Comparison of ENCODE assay signal across 25 cellular contexts in the genomic region with DNA sequence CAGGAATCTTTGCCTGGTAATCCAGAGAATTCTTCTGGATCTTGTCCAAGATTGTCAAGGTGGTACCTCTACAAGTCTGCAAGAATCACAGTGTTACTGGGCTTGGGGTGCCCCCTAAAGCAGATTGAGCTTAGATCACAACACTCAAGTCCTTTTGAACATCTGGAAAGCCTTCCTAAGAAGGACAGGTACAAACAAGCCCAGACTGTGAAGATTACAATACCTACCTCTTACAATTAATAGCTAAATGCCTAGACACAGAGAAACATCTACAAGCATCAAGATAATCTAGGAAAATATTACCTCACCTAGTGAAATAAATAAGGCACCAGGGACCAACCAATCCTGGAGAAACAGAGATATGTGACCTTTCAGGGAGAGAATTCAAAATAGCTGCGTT. TPM values are rescaled to one million over a fixed set of nuclear protein-coding genes. Genes with fewer than 3 reads are reported as not detected.
"Had no signal": no experiment of that assay in that cellular context is flagged by ENCODE, and none has a peak within 500 bp of the region (broad histone marks: within the 10 kb centered on the region; RNA-seq: fewer than 3 reads in every experiment).

No MANE protein-coding gene starts in this region.

- H3K9me3 ChIP-seq: Peyer's patch, SJCRH30 had no signal

- ATAC-seq: activated CD8-positive, alpha-beta T cell treated with anti-CD3 and anti-CD28 coated beads, Interleukin-2, amount 10 ng/mL, durations not matched to agents 7 days and 5 days; WTC11 had no signal

- H3K4me1 ChIP-seq: Peyer's patch, SJCRH30 had no signal

- H3K27me3 ChIP-seq: Peyer's patch had no signal

- H3K27me3 Mint-ChIP-seq: activated naive CD4-positive, alpha-beta T cell treated with anti-CD3 and anti-CD28 coated beads, Interleukin-2, amount 50 U/mL, for 24 hours had no signal

- H3K27ac ChIP-seq: Peyer's patch, RWPE1, SJCRH30 had no signal

- H3K4me1 Mint-ChIP-seq: activated naive CD4-positive, alpha-beta T cell treated with anti-CD3 and anti-CD28 coated beads, Interleukin-2, amount 50 U/mL, for 24 hours; WTC11 had no signal

- H3K27ac Mint-ChIP-seq: activated CD8-positive, alpha-beta T cell treated with anti-CD3 and anti-CD28 coated beads, Interleukin-2, amount 10 ng/mL, durations not matched to agents 7 days and 5 days; activated naive CD4-positive, alpha-beta T cell treated with anti-CD3 and anti-CD28 coated beads, Interleukin-2, amount 50 U/mL, for 24 hours; activated T-cell treated with anti-CD3 and anti-CD28 coated beads, Interleukin-2, amount 50 U/mL, for 24 hours; activated T-helper 1 cell treated with anti-CD3 and anti-CD28 coated beads, Interleukin-12 subunit alpha, Interleukin-12 subunit beta, Interleukin-2, Interleukin-4 antibody, amounts not matched to agents 30 ng/mL and 10 ng/mL and 1 ng/mL, durations not matched to agents 14 hours and 24 hours and 36 hours; WTC11 had no signal

- H3K36me3 ChIP-seq: Peyer's patch, SJCRH30 had no signal

- H3K36me3 Mint-ChIP-seq: WTC11 had no signal

- H3K4me3 ChIP-seq: Peyer's patch, SJCRH30 had no signal

- H3K9me3 Mint-ChIP-seq: activated naive CD4-positive, alpha-beta T cell treated with anti-CD3 and anti-CD28 coated beads, Interleukin-2, amount 50 U/mL, for 24 hours; activated T-cell treated with anti-CD3 and anti-CD28 coated beads, Interleukin-2, amount 50 U/mL, for 24 hours had no signal

- H3K4me3 Mint-ChIP-seq: activated CD8-positive, alpha-beta T cell treated with anti-CD3 and anti-CD28 coated beads, Interleukin-2, amount 10 ng/mL, durations not matched to agents 7 days and 5 days; activated naive CD4-positive, alpha-beta T cell treated with anti-CD3 and anti-CD28 coated beads, Interleukin-2, amount 50 U/mL, for 24 hours; activated T-cell treated with anti-CD3 and anti-CD28 coated beads, Interleukin-2, amount 50 U/mL, for 24 hours; activated T-helper 1 cell treated with anti-CD3 and anti-CD28 coated beads, Interleukin-12 subunit alpha, Interleukin-12 subunit beta, Interleukin-2, Interleukin-4 antibody, amounts not matched to agents 30 ng/mL and 10 ng/mL and 1 ng/mL, durations not matched to agents 14 hours and 24 hours and 36 hours; WTC11 had no signal

- DNase-seq: activated CD4-positive, alpha-beta T cell treated with anti-CD3 and anti-CD28 coated beads for 48 hours; activated CD4-positive, alpha-beta T cell treated with anti-CD3 and anti-CD28 coated beads, Interleukin-2, amount 50 U/mL, for 4 hours; activated CD4-positive, CD25-positive, alpha-beta regulatory T cell treated with anti-CD3 and anti-CD28 coated beads, Interleukin-2, amount 50 U/mL, for 72 hours; activated CD8-positive, alpha-beta T cell treated with anti-CD3 and anti-CD28 coated beads, Interleukin-2, amount 10 ng/mL, durations not matched to agents 7 days and 5 days; activated effector memory CD4-positive, alpha-beta T cell treated with Interleukin-2 at 50 U/mL for 16 hours; activated naive CD4-positive, alpha-beta T cell; activated T-cell treated with anti-CD3 and anti-CD28 coated beads, Interleukin-2, amount 50 U/mL, for 24 hours; aorta; caudate nucleus; Kasumi-1; KBM-7; NCI-H1105 treated with DMSO at 0.1 percent for 48 hours; NCI-H1436 treated with DMSO at 0.1 percent for 48 hours; NCI-H187; NCI-H2081 treated with DMSO at 0.1 percent for 48 hours; NCI-H446; Peyer's patch; Right ventricle myocardium superior; SJCRH30; SK-N-SH; T-helper 1 cell had no signal

RNA-seq across cellular contexts. Expression of a gene that starts 17.5 kb away (rescaled TPM):
- total RNA-seq: activated CD8-positive, alpha-beta T cell treated with anti-CD3 and anti-CD28 coated beads, Interleukin-2, amount 10 ng/mL, durations not matched to agents 7 days and 5 days; activated T-helper 1 cell treated with anti-CD3 and anti-CD28 coated beads, Interleukin-12 subunit alpha, Interleukin-12 subunit beta, Interleukin-2, Interleukin-4 antibody, amounts not matched to agents 30 ng/mL and 10 ng/mL and 1 ng/mL, durations not matched to agents 14 hours and 24 hours and 36 hours; aorta; Peyer's patch; Right ventricle myocardium superior; SJCRH30; WTC11 had no signal
- polyA plus RNA-seq: aorta, SK-N-SH had no signal

RNA-seq across cellular contexts. Expression of a gene that starts 49.3 kb away (rescaled TPM):
- total RNA-seq: activated CD8-positive, alpha-beta T cell treated with anti-CD3 and anti-CD28 coated beads, Interleukin-2, amount 10 ng/mL, durations not matched to agents 7 days and 5 days; aorta; Peyer's patch; Right ventricle myocardium superior; SJCRH30; WTC11 had no signal
- polyA plus RNA-seq: aorta had no signal
